15 cellular contexts compared by ENCODE assay signal in the genomic region with DNA sequence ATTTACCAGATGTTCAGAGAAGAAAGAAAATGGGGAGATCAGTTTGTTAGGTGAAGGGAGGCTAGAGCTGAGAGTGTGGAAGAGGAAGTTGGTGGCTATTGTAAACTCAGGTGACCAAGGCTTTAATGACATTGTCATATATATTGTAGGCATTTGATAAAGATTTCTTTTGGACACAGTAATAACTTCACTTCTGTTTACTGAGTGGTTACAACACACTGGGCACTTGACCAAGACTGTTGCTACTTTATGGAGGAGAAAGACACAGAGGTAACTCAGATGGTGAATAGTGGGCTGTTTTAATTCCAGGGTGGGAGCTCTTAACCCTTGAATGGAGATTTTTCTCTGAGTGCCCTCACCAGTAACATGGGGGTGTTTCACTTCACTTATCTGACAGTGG. TPM values are rescaled to one million over a fixed set of nuclear protein-coding genes. Genes with fewer than 3 reads are reported as not detected.
DNase-seq lines count a peak whose midpoint lies in the region; ATAC-seq and TF ChIP-seq lines count a peak whose summit lies in the region.
"Had no signal": no experiment of that assay in that cellular context is flagged by ENCODE, and none has a peak within 500 bp of the region (broad histone marks: within the 10 kb centered on the region; RNA-seq: fewer than 3 reads in every experiment).

No MANE protein-coding gene starts in this region.

- CTCF ChIA-PET in MCF 10A (lab: Yijun Ruan, JAX) (interaction anchor here (0.6 to 1.3 kb wide), 4 partner anchors 41 to 208 kb away, joined by 3 to 5 read pairs (median 3); no protein-coding TSS in a partner anchor), mammary epithelial cell (lab: Charles Lee; ENCODE audit: low non-redundant PET) (no interaction called here)

- no peak overlapping the region for H4K91ac ChIP-seq in mesenchymal stem cell (ENCODE audit: low read length)

- H2AK5ac ChIP-seq in mesenchymal stem cell (ENCODE audit: low read length, severe bottlenecking), result no peak overlapping the region

- no peak overlapping the region for H3K4me3 Mint-ChIP-seq in MCF 10A (ENCODE audit: unreplicated experiment)
- no peak overlapping the region for H3K4me3 Mint-ChIP-seq in endothelial cell (ENCODE audit: unreplicated experiment)
- H3K4me3 Mint-ChIP-seq: activated naive CD4-positive, alpha-beta T cell treated with anti-CD3 and anti-CD28 coated beads for 36 hours; neural crest cell; T-helper 1 cell treated with Interleukin-12 subunit alpha and Interleukin-12 subunit beta and Interleukin-4 antibody, amounts not matched to agents 30 μg/mL and 1 μg/mL, for 36 hours had no signal

- H2BK12ac ChIP-seq in mesenchymal stem cell (ENCODE audit: low read length in 2 of 2), result no peak overlapping the region

- no peak for ATAC-seq in HG03442 (IDR thresholded peaks at IDR 0.05; ENCODE audit: unreplicated experiment)
- ATAC-seq in HG03460 (IDR thresholded peaks at IDR 0.05; ENCODE audit: unreplicated experiment), result no peak

- TF ChIP-seq CTCF in MCF 10A (IDR thresholded peaks at IDR 0.05; ENCODE audit: unreplicated experiment) (no peak), mammary epithelial cell (conservative IDR thresholded peaks at IDR 0.05 in 1 of 2, IDR thresholded peaks at IDR 0.05 in 1 of 2; ENCODE audit: extremely low read depth in 1 of 2, insufficient read depth in 1 of 2, low read depth in 1 of 2, low read length in 2 of 2) (no peak), endothelial cell (IDR thresholded peaks at IDR 0.05; ENCODE audit: unreplicated experiment) (no peak)

- BruUV-seq in MCF 10A (replicated peaks; lab: Mats Ljungman, UMichigan), result no TSS peak
- BruUV-seq in mammary epithelial cell (replicated peaks; lab: Mats Ljungman, UMichigan), result no TSS peak

- H3K36me3 Mint-ChIP-seq in MCF 10A (ENCODE audit: insufficient read depth, unreplicated experiment) (peaks cover 45% of the 10 kb centered on the region), endothelial cell (ENCODE audit: low read depth, unreplicated experiment) (peaks cover 4% of the 10 kb centered on the region)

- H3K9me3 ChIP-seq in mammary epithelial cell (replicated peaks; ENCODE audit: insufficient read depth, low read length), result no peaks in the 10 kb centered on the region
- no peaks in the 10 kb centered on the region for H3K9me3 ChIP-seq in mesenchymal stem cell (ENCODE audit: control insufficient read depth, low read length)

- no peak overlapping the region for H2BK120ac ChIP-seq in mesenchymal stem cell (ENCODE audit: low read depth, low read length)

- in situ Hi-C loops in mammary epithelial cell (cut with MboI; ENCODE audit: low sequenced_read_pairs in 2 of 2), result no loop called here

- no peaks in the 10 kb centered on the region for H4K20me1 ChIP-seq in mammary epithelial cell (ENCODE audit: insufficient read depth, low read length)

- H3K9me3 Mint-ChIP-seq in MCF 10A (ENCODE audit: unreplicated experiment) (no peaks in the 10 kb centered on the region), endothelial cell (ENCODE audit: unreplicated experiment) (no peaks in the 10 kb centered on the region)
- H3K9me3 Mint-ChIP-seq: activated naive CD4-positive, alpha-beta T cell treated with anti-CD3 and anti-CD28 coated beads for 36 hours; neural crest cell; T-helper 1 cell treated with Interleukin-12 subunit alpha and Interleukin-12 subunit beta and Interleukin-4 antibody, amounts not matched to agents 30 μg/mL and 1 μg/mL, for 36 hours had no signal

- H3K4me1 Mint-ChIP-seq in MCF 10A (ENCODE audit: insufficient read depth, unreplicated experiment), result peaks cover 28% of the 10 kb centered on the region
- H3K4me1 Mint-ChIP-seq in endothelial cell (ENCODE audit: unreplicated experiment), result no peaks in the 10 kb centered on the region
- H3K4me1 Mint-ChIP-seq: neural crest cell had no signal

- peak overlapping the region; percentile 73 for H3K27ac Mint-ChIP-seq in MCF 10A (ENCODE audit: low read depth, unreplicated experiment)
- peak overlapping the region; percentile 12 for H3K27ac Mint-ChIP-seq in endothelial cell (ENCODE audit: unreplicated experiment)
- H3K27ac Mint-ChIP-seq: activated naive CD4-positive, alpha-beta T cell treated with anti-CD3 and anti-CD28 coated beads for 36 hours; T-helper 1 cell treated with Interleukin-12 subunit alpha and Interleukin-12 subunit beta and Interleukin-4 antibody, amounts not matched to agents 30 μg/mL and 1 μg/mL, for 36 hours had no signal

- H3K4me1 ChIP-seq in mammary epithelial cell (ENCODE audit: insufficient read depth, low read length), result peaks cover 2% of the 10 kb centered on the region
- H3K4me1 ChIP-seq in mesenchymal stem cell (ENCODE audit: control insufficient read depth, insufficient read depth, low read depth, low read length), result peaks cover 2% of the 10 kb centered on the region

- H3K27ac ChIP-seq in mammary epithelial cell (ENCODE audit: insufficient read depth, low read depth, low read length), result no peak overlapping the region
- no peak overlapping the region for H3K27ac ChIP-seq in mesenchymal stem cell (ENCODE audit: low read length, poor library complexity, severe bottlenecking)

- POLR2A ChIA-PET in MCF 10A (lab: Yijun Ruan, JAX), result interaction anchor here (1.0 kb wide), 2 partner anchors 25 to 205 kb away, joined by 3 to 4 read pairs; no protein-coding TSS in a partner anchor

- no peak overlapping the region for H4K8ac ChIP-seq in mesenchymal stem cell (ENCODE audit: low read length)

- DNase-seq in MCF 10A (ENCODE audit: unreplicated experiment) (peak; percentile 20), mammary epithelial cell (no peak), endothelial cell (ENCODE audit: low spot score) (no peak), mesenchymal stem cell (peak; percentile 24), NCI-H146 treated with DMSO at 0.1 percent for 48 hours (lab: John Stamatoyannopoulos, UW; ENCODE audit: unreplicated experiment) (no peak), NCI-H1930 (lab: John Stamatoyannopoulos, UW) (no peak)
- DNase-seq: activated naive CD4-positive, alpha-beta T cell treated with anti-CD3 and anti-CD28 coated beads for 36 hours; dorsolateral prefrontal cortex; GOT3; NCI-H1048; stimulated activated CD4-positive, alpha-beta T cell treated with anti-CD3 and anti-CD28 coated beads, Interleukin-15, amount 100 ng/mL, for 24 hours had no signal

- H3K27me3 Mint-ChIP-seq in MCF 10A (ENCODE audit: insufficient read depth, unreplicated experiment) (no peaks in the 10 kb centered on the region), endothelial cell (ENCODE audit: unreplicated experiment) (no peaks in the 10 kb centered on the region)

- no peak overlapping the region for H3K9ac ChIP-seq in mammary epithelial cell (ENCODE audit: insufficient read depth, low read length)
- H3K9ac ChIP-seq in mesenchymal stem cell (ENCODE audit: low read length), result peak overlapping the region; percentile 40

- H3K27me3 ChIP-seq in mammary epithelial cell (ENCODE audit: insufficient read depth, low read length) (no peaks in the 10 kb centered on the region), mesenchymal stem cell (ENCODE audit: control insufficient read depth in 1 of 2, insufficient read depth in 1 of 2, low read length in 2 of 2) (no peaks in the 10 kb centered on the region)
- H3K27me3 ChIP-seq: dorsolateral prefrontal cortex had no signal

- H3K79me2 ChIP-seq in mammary epithelial cell (ENCODE audit: insufficient read depth, low read length), result peaks cover 51% of the 10 kb centered on the region

- peaks cover 15% of the 10 kb centered on the region for H3K36me3 ChIP-seq in mammary epithelial cell (ENCODE audit: insufficient read depth, low read length)
- peaks cover 9 to 57% of the 10 kb centered on the region in 2 experiments for H3K36me3 ChIP-seq in mesenchymal stem cell (ENCODE audit: control insufficient read depth in 1 of 2, insufficient read depth in 2 of 2, low read depth in 1 of 2, low read length in 2 of 2)

- no peak overlapping the region for H3K4me2 ChIP-seq in mammary epithelial cell (ENCODE audit: insufficient read depth, low read depth, low read length)
- no peak overlapping the region for H3K4me2 ChIP-seq in mesenchymal stem cell (ENCODE audit: low read length, poor library complexity, severe bottlenecking)

- no peak overlapping the region for H3K23ac ChIP-seq in mesenchymal stem cell (ENCODE audit: low read length in 2 of 2)

- H3K4ac ChIP-seq in mesenchymal stem cell (ENCODE audit: low read depth in 1 of 2, low read length in 2 of 2), result no peak overlapping the region

- H2BK5ac ChIP-seq in mesenchymal stem cell (ENCODE audit: low read depth, low read length, poor library complexity, severe bottlenecking), result no peak overlapping the region

- intact Hi-C loops in MCF 10A (cut with micrococcal nuclease), result loop anchor here (10.0 kb wide), 1 partner anchor 191 kb away; no protein-coding TSS in a partner anchor
- intact Hi-C loops in mammary epithelial cell (cut with micrococcal nuclease), result no loop called here

- no peak overlapping the region for H3K18ac ChIP-seq in mesenchymal stem cell (ENCODE audit: low read depth in 1 of 2, low read length in 2 of 2)

- H3K14ac ChIP-seq in mesenchymal stem cell (ENCODE audit: low read length in 2 of 2), result no peak overlapping the region

- H2BK15ac ChIP-seq in mesenchymal stem cell (ENCODE audit: low read depth, poor library complexity, severe bottlenecking), result no peak overlapping the region

- no peak overlapping the region for H3K4me3 ChIP-seq in mammary epithelial cell (replicated peaks in 1 of 3; ENCODE audit: insufficient read depth in 1 of 3, low read depth in 2 of 3, low read length in 3 of 3)
- no peak overlapping the region for H3K4me3 ChIP-seq in mesenchymal stem cell (ENCODE audit: insufficient read depth in 1 of 2, low read depth in 1 of 2, low read length in 2 of 2)
- H3K4me3 ChIP-seq: dorsolateral prefrontal cortex had no signal

- no peak overlapping the region for H2AFZ ChIP-seq in mammary epithelial cell (ENCODE audit: low read depth, low read length)
- no peak overlapping the region for H2AFZ ChIP-seq in mesenchymal stem cell (ENCODE audit: low read depth, low read length)

- dilution Hi-C loops in mammary epithelial cell (cut with HindIII; ENCODE audit: low sequenced_read_pairs), result no loop called here

- peaks cover 19% of the 10 kb centered on the region for H3K79me1 ChIP-seq in mesenchymal stem cell (replicated peaks; ENCODE audit: low read length, poor library complexity, severe bottlenecking)

RNA-seq across cellular contexts. Expression of a gene that starts 46.0 kb away (rescaled TPM):
- total RNA-seq in MCF 10A (2022) (41.6 and 50.3 TPM in 2 replicates), mammary epithelial cell (10 to 100 TPM; 21.3 to 36.9 TPM), endothelial cell (ENCODE audit: unreplicated experiment) (60.5 TPM)
- 22.3 TPM for polyA plus RNA-seq in mammary epithelial cell
- polyA minus RNA-seq in mammary epithelial cell, result 45.5 TPM
- polyA plus RNA-seq in mesenchymal stem cell (2013, experiment 1 of 2), result 27.6 TPM
- polyA plus RNA-seq in mesenchymal stem cell (2013, experiment 2 of 2), result 25.0 TPM

Comparison
In these comparisons a context has a peak if more than half of its experiments do, and no peak if none do; other contexts are left out.
1. DNase-seq: peak in MCF 10A (single experiment) and mesenchymal stem cell (single experiment); none in mammary epithelial cell (single experiment), endothelial cell (single experiment), NCI-H146 treated with DMSO at 0.1 percent for 48 hours (single experiment) and NCI-H1930 (0 of 2).